1 cellular context compared by ENCODE assay signal in genomic region chr12:100737168-100737567, GRCh38.
TF ChIP-seq lines count a peak whose summit lies in the region.

No MANE protein-coding gene starts in this region.

TF ChIP-seq in GM23338, 12 proteins besides CTCF, POLR2A, EP300 and RAD21:
- TF ChIP-seq ZNF114 (CRISPR knock-in tag; IDR thresholded peaks at IDR 0.05) (no peak), EZH2 (IDR thresholded peaks at IDR 0.05; ENCODE audit: low read depth, unreplicated experiment) (no peak), ETS1 (IDR thresholded peaks at IDR 0.05) (no peak), ZNF331 (CRISPR knock-in tag; IDR thresholded peaks at IDR 0.05; ENCODE audit: low read depth) (no peak), REST (IDR thresholded peaks at IDR 0.05; ENCODE audit: unreplicated experiment) (no peak), NANOG (IDR thresholded peaks at IDR 0.05; ENCODE audit: borderline replicate concordance) (no peak), POLR2AphosphoS5 (IDR thresholded peaks at IDR 0.05; ENCODE audit: low read depth) (no peak), STAT1 (IDR thresholded peaks at IDR 0.05; ENCODE audit: unreplicated experiment) (no peak), CREB1 (CRISPR knock-in tag; IDR thresholded peaks at IDR 0.05; ENCODE audit: low read depth) (no peak), EZH2phosphoT487 (IDR thresholded peaks at IDR 0.05; ENCODE audit: unreplicated experiment) (no peak), JUNB (IDR thresholded peaks at IDR 0.05; ENCODE audit: unreplicated experiment) (no peak)
